ENCODE assay signal across 7 cellular contexts in the genomic region with DNA sequence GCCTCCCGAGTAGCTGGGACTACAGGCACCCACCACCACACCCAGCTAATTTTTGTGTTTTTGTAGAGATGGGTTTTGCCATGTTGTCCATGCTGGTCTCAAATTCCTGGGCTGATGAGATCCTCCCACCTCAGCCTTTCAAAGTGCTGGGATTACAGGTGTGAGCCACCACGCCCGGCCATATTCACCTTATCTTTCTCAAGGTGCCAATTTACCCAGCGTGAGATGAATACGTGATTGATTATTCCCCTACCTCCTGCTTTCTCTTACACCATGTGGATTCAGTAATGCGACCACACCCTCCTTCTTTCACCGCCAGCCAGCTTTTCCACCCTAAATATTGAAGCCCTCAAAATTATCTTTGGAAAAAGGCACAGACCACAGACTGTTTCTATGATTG. TPM values are rescaled to one million over a fixed set of nuclear protein-coding genes. Genes with fewer than 3 reads are reported as not detected.
"Had no signal": no experiment of that assay in that cellular context is flagged by ENCODE, and none has a peak within 500 bp of the region (broad histone marks: within the 10 kb centered on the region; RNA-seq: fewer than 3 reads in every experiment).

No MANE protein-coding gene starts in this region.

RNA-seq across cellular contexts. Expression of a gene that starts 29.8 kb away (rescaled TPM):
- polyA plus RNA-seq: immature natural killer cell; naive thymus-derived CD4-positive, alpha-beta T cell; neural cell had no signal

RNA-seq across cellular contexts. Expression of a gene that starts 31.4 kb away (rescaled TPM):
- polyA plus RNA-seq: immature natural killer cell; liver; mammary epithelial cell; naive thymus-derived CD4-positive, alpha-beta T cell; neural cell; ovary; urinary bladder had no signal
